Comparison of ENCODE assay signal across 9 cellular contexts in genomic region chr21:30487336-30487735, GRCh38. TPM values are rescaled to one million over a fixed set of nuclear protein-coding genes. Genes with fewer than 3 reads are reported as not detected.
"Had no signal": no experiment of that assay in that cellular context is flagged by ENCODE, and none has a peak within 500 bp of the region (broad histone marks: within the 10 kb centered on the region; RNA-seq: fewer than 3 reads in every experiment).

TSS of gene KRTAP19-2 (minus strand) at chr21:30487436. CDS start at chr21:30487348, 88 bp downstream.

- DNase-seq: IMR-90, KBM-7, KG1 had no signal

- H3K4me3 ChIP-seq: K562 had no signal

- ATAC-seq: HepG2, K562 had no signal

- H3K27ac ChIP-seq: HL-60 had no signal

RNA-seq across cellular contexts. Expression of gene KRTAP19-2, which starts in this region (rescaled TPM):
- total RNA-seq: HepG2, HT-29, HT1080, IMR-90, K562 had no signal
- polyA plus RNA-seq: HepG2, IgD-negative memory B cell, IMR-90, K562 had no signal
